In the genomic region with DNA sequence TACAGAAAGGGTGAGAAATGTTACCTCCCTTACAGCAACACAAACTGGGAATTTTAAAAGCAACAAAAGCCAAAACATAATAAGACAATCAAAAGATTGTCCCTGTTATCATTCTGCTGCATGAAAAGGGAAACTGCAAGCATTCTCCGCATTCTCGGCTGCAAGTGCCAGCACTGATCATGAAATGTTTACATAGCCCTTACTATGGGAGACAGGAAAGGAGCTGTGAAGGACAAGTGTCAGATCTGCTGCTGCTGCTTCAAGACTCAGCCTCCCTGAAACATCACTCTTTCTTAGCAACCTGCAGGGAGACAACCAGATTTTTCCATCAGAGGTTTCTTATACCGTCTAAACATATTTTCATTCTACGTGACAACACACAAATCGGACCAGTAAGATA, we compare ENCODE assay signal across 1 cellular context.
TF ChIP-seq lines count a peak whose summit lies in the region.

No MANE protein-coding gene starts in this region.

TF ChIP-seq in WTC11, 78 proteins besides CTCF, POLR2A, EP300 and RAD21 (continued from another document):
- no peak for TF ChIP-seq MXD4 (CRISPR knock-in tag; IDR thresholded peaks at IDR 0.05; ENCODE audit: borderline replicate concordance)
- TF ChIP-seq, protein P1, sequence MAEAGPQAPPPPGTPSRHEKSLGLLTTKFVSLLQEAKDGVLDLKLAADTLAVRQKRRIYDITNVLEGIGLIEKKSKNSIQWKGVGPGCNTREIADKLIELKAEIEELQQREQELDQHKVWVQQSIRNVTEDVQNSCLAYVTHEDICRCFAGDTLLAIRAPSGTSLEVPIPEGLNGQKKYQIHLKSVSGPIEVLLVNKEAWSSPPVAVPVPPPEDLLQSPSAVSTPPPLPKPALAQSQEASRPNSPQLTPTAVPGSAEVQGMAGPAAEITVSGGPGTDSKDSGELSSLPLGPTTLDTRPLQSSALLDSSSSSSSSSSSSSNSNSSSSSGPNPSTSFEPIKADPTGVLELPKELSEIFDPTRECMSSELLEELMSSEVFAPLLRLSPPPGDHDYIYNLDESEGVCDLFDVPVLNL (CRISPR knock-in tag; IDR thresholded peaks at IDR 0.05; ENCODE audit: borderline replicate concordance, low read depth), result no peak
- TF ChIP-seq GRHL2 (CRISPR knock-in tag; IDR thresholded peaks at IDR 0.05; ENCODE audit: insufficient replicate concordance, severe bottlenecking), result no peak
- TF ChIP-seq ATF6 (CRISPR knock-in tag; IDR thresholded peaks at IDR 0.05), result no peak
TF ChIP-seq in WTC11: peak in this region for 0.
